Comparison of ENCODE assay signal across 1 cellular context in genomic region chr12:131902332-131903241, GRCh38.
A peak's percentile ranks its signal among the peaks of the same experiment; 100 is the strongest.
TF ChIP-seq lines count a peak whose summit lies in the region.

No MANE protein-coding gene starts in this region.

TF ChIP-seq in HepG2, 621 proteins besides CTCF, POLR2A, EP300 and RAD21:
- TF ChIP-seq RBFOX2 (IDR thresholded peaks at IDR 0.05; ENCODE audit: low read depth, low read length) (peak; percentile 44; the same call in 1 of the 2 replicates), ZNF318 (CRISPR knock-in tag; IDR thresholded peaks at IDR 0.05) (no peak), ZNF784 (CRISPR knock-in tag; IDR thresholded peaks at IDR 0.05; ENCODE audit: borderline replicate concordance) (no peak), SATB2 (CRISPR knock-in tag; IDR thresholded peaks at IDR 0.05) (no peak), ZNF264 (CRISPR knock-in tag; IDR thresholded peaks at IDR 0.05) (no peak), ZNF496 (CRISPR knock-in tag; IDR thresholded peaks at IDR 0.05; ENCODE audit: insufficient replicate concordance) (no peak), CC2D1A (CRISPR knock-in tag; IDR thresholded peaks at IDR 0.05) (no peak)
